17 cellular contexts compared by ENCODE assay signal in the genomic region with DNA sequence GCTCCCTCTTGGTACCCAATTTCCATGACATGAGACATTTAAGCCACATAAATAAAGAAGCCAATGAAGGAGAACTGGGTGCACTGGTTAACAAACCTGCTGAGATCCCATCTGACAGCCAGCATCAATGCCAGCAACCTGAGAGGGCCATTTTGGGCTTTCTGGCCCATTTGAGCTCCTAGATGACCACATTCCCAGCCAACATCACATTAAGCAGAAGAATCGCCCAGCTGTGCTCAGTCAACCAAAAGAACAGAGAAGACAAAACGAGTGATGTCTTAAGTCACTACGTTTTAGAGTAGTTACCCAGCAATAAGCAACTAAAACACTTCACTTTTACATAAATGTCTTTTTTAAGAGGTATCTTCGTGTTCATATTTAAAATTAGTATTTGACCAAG. TPM values are rescaled to one million over a fixed set of nuclear protein-coding genes. Genes with fewer than 3 reads are reported as not detected.
DNase-seq lines count a peak whose midpoint lies in the region; ATAC-seq, FAIRE-seq and TF ChIP-seq lines count a peak whose summit lies in the region.
"Had no signal": no experiment of that assay in that cellular context is flagged by ENCODE, and none has a peak within 500 bp of the region (broad histone marks: within the 10 kb centered on the region; RNA-seq: fewer than 3 reads in every experiment).

No MANE protein-coding gene starts in this region.

- H3K4me2 ChIP-seq in HCT116 (ENCODE audit: low read length) = peak overlapping the region; percentile 32
- H3K4me2 ChIP-seq in trophoblast cell (ENCODE audit: low read length) = no peak overlapping the region
- H3K4me2 ChIP-seq: KMS-11, PC-9 had no signal

- H2BK12ac ChIP-seq in trophoblast cell (ENCODE audit: low read length) = peak overlapping the region; percentile 79

- ATAC-seq in activated T-cell treated with anti-CD3 and anti-CD28 coated beads, Interleukin-2, amount 50 U/mL, for 4 hours = no peak
- peak; percentile 32; the same call in 1 of the 2 replicates for ATAC-seq in HCT116
- ATAC-seq in activated naive CD8-positive, alpha-beta T cell treated with anti-CD3 and anti-CD28 coated beads, Interleukin-2, amount 10 ng/mL, durations not matched to agents 7 days and 5 days (ENCODE audit: low read depth) = peak; percentile 21

- TF ChIP-seq CTCF in HCT116 (IDR thresholded peaks at IDR 0.05 in 2 of 3, conservative IDR thresholded peaks at IDR 0.05 in 1 of 3; ENCODE audit: borderline replicate concordance in 1 of 3, insufficient read depth in 1 of 3, low read depth in 2 of 3, low read length in 2 of 3) (no peak), chondrocyte (IDR thresholded peaks at IDR 0.05) (no peak)

- H4K8ac ChIP-seq in trophoblast cell (ENCODE audit: low read depth, low read length) = no peak overlapping the region

- no peak overlapping the region for H2BK5ac ChIP-seq in trophoblast cell (ENCODE audit: low read depth, low read length, poor library complexity)

- H3K4me1 ChIP-seq in HCT116 (ENCODE audit: control insufficient read depth in 1 of 2, insufficient read depth in 2 of 2, low read length in 2 of 2) (no peaks in the 10 kb centered on the region), trophoblast cell (ENCODE audit: control insufficient read depth in 1 of 2, insufficient read depth in 2 of 2, low read length in 2 of 2) (peaks cover 0 to 2% of the 10 kb centered on the region in 2 experiments)
- H3K4me1 ChIP-seq: gastrocnemius medialis had no signal

- peaks cover 54% of the 10 kb centered on the region for H3K4me1 Mint-ChIP-seq in activated T-cell treated with anti-CD3 and anti-CD28 coated beads, Interleukin-2, amount 50 U/mL, for 4 hours (ENCODE audit: low read depth)
- peaks cover 46% of the 10 kb centered on the region for H3K4me1 Mint-ChIP-seq in activated naive CD8-positive, alpha-beta T cell treated with anti-CD3 and anti-CD28 coated beads, Interleukin-2, amount 10 ng/mL, durations not matched to agents 7 days and 5 days
- H3K4me1 Mint-ChIP-seq in chondrocyte (ENCODE audit: low read depth) = peaks cover 3% of the 10 kb centered on the region

- WGBS in trophoblast cell (ENCODE audit: extremely low coverage, insufficient coverage, insufficient read length) = no CpG with 5 or more reads among the region's 4 CpGs

- no peak for TF ChIP-seq POLR2A in HCT116 (IDR thresholded peaks at IDR 0.05; ENCODE audit: borderline replicate concordance, extremely low read depth, insufficient read depth, insufficient read length)

- H3K27me3 Mint-ChIP-seq in activated T-cell treated with anti-CD3 and anti-CD28 coated beads, Interleukin-2, amount 50 U/mL, for 4 hours (ENCODE audit: low read depth) = no peaks in the 10 kb centered on the region
- no peaks in the 10 kb centered on the region for H3K27me3 Mint-ChIP-seq in activated naive CD8-positive, alpha-beta T cell treated with anti-CD3 and anti-CD28 coated beads, Interleukin-2, amount 10 ng/mL, durations not matched to agents 7 days and 5 days
- peaks cover 2% of the 10 kb centered on the region for H3K27me3 Mint-ChIP-seq in chondrocyte (ENCODE audit: low read depth)

- H2AFZ ChIP-seq in HCT116 (ENCODE audit: low read depth, low read length, poor library complexity, severe bottlenecking) = no peak overlapping the region
- H2AFZ ChIP-seq in trophoblast cell (ENCODE audit: insufficient read depth, low read length, poor library complexity) = no peak overlapping the region
- H2AFZ ChIP-seq: PC-9 had no signal

- POLR2A ChIA-PET in HCT116 (lab: Charles Lee) = interaction anchor here (1.7 kb wide), 1 partner anchor 352 kb away, joined by 5 read pairs; no protein-coding TSS in a partner anchor
- POLR2A ChIA-PET in activated naive CD8-positive, alpha-beta T cell treated with anti-CD3 and anti-CD28 coated beads, Interleukin-2, amount 10 ng/mL, durations not matched to agents 7 days and 5 days (lab: Charles Lee) = interaction anchor here (1.0 to 4.4 kb wide), 9 partner anchors 8 to 135 kb away, joined by 3 to 40 read pairs (median 5); a partner anchor contains a TSS

- no peaks in the 10 kb centered on the region for H3K27me3 ChIP-seq in HCT116 (ENCODE audit: insufficient read depth, low read length)
- no peaks in the 10 kb centered on the region for H3K27me3 ChIP-seq in trophoblast cell (ENCODE audit: insufficient read depth, low read length)
- H3K27me3 ChIP-seq: cardiac muscle cell, gastrocnemius medialis, ovary had no signal

- no peaks in the 10 kb centered on the region for H3K9me2 ChIP-seq in HCT116 (ENCODE audit: insufficient read depth)

- H3K36me3 ChIP-seq in HCT116 (ENCODE audit: control insufficient read depth in 1 of 2, insufficient read depth in 2 of 2, low read length in 2 of 2) (no peaks in the 10 kb centered on the region), trophoblast cell (ENCODE audit: control insufficient read depth in 1 of 2, insufficient read depth in 2 of 2, low read length in 2 of 2) (peaks cover 14 to 23% of the 10 kb centered on the region in 2 experiments)
- H3K36me3 ChIP-seq: cardiac muscle cell, gastrocnemius medialis, ovary had no signal

- BruUV-seq in HCT116 (replicated peaks; lab: Mats Ljungman, UMichigan) = no TSS peak

- intact Hi-C loops in HCT116 (cut with micrococcal nuclease) = loop anchor here (1.0 to 10.0 kb wide), 3 partner anchors 125 to 537 kb away; no protein-coding TSS in a partner anchor

- peak overlapping the region; percentile 80 for H3K18ac ChIP-seq in trophoblast cell (ENCODE audit: low read length)

- H3K27ac ChIP-seq in HCT116 (ENCODE audit: low read depth, low read length) (no peak overlapping the region), trophoblast cell (ENCODE audit: low read depth, low read length) (no peak overlapping the region)
- H3K27ac ChIP-seq: cardiac muscle cell, gastrocnemius medialis, KMS-11, ovary, PC-9 had no signal

- no peak overlapping the region for H3K14ac ChIP-seq in trophoblast cell (ENCODE audit: low read length)

- no peaks in the 10 kb centered on the region for H3K9me3 Mint-ChIP-seq in activated T-cell treated with anti-CD3 and anti-CD28 coated beads, Interleukin-2, amount 50 U/mL, for 4 hours
- no peaks in the 10 kb centered on the region for H3K9me3 Mint-ChIP-seq in activated naive CD8-positive, alpha-beta T cell treated with anti-CD3 and anti-CD28 coated beads, Interleukin-2, amount 10 ng/mL, durations not matched to agents 7 days and 5 days
- H3K9me3 Mint-ChIP-seq in chondrocyte (ENCODE audit: low read depth) = no peaks in the 10 kb centered on the region

- H3K79me2 ChIP-seq in HCT116 (ENCODE audit: insufficient read depth, low read length) = no peaks in the 10 kb centered on the region
- H3K79me2 ChIP-seq in trophoblast cell (ENCODE audit: control insufficient read depth, insufficient read depth, low read length, poor library complexity) = peaks cover 2% of the 10 kb centered on the region

- peak overlapping the region; percentile 80 for H3K4ac ChIP-seq in trophoblast cell (ENCODE audit: low read depth, low read length)

- H3K36me3 Mint-ChIP-seq in activated T-cell treated with anti-CD3 and anti-CD28 coated beads, Interleukin-2, amount 50 U/mL, for 4 hours (ENCODE audit: insufficient read depth) = peaks cover 46% of the 10 kb centered on the region
- H3K36me3 Mint-ChIP-seq in activated naive CD8-positive, alpha-beta T cell treated with anti-CD3 and anti-CD28 coated beads, Interleukin-2, amount 10 ng/mL, durations not matched to agents 7 days and 5 days = peaks cover 45% of the 10 kb centered on the region
- no peaks in the 10 kb centered on the region for H3K36me3 Mint-ChIP-seq in chondrocyte (ENCODE audit: low read depth)

- H2AK5ac ChIP-seq in trophoblast cell (ENCODE audit: low read length) = peak overlapping the region; percentile 81

- no peak overlapping the region for H4K91ac ChIP-seq in trophoblast cell (ENCODE audit: low read depth, low read length)

- DNase-seq in activated T-cell treated with anti-CD3 and anti-CD28 coated beads, Interleukin-2, amount 50 U/mL, for 4 hours = no peak
- no peak for DNase-seq in activated T-cell treated with anti-CD3 and anti-CD28 coated beads for 4 hours
- DNase-seq in HCT116 (ENCODE audit: low read depth, low spot score) = no peak
- DNase-seq in activated naive CD8-positive, alpha-beta T cell treated with anti-CD3 and anti-CD28 coated beads, Interleukin-2, amount 10 ng/mL, durations not matched to agents 7 days and 5 days = no peak
- DNase-seq in trophoblast cell = no peak
- no peak for DNase-seq in urothelium cell line (ENCODE audit: low spot score)
- DNase-seq in chondrocyte (ENCODE audit: low spot score) = no peak
- no peak for DNase-seq in NCI-H2171 (lab: John Stamatoyannopoulos, UW)
- DNase-seq: DMS153, gastrocnemius medialis, NCI-H1436 treated with DMSO at 0.1 percent for 48 hours, NCI-H510A, ovary, PC-9 had no signal

- H3K4me3 ChIP-seq in HCT116 (replicated peaks in 1 of 2; ENCODE audit: low read depth in 1 of 2, low read length in 2 of 2) = no peak overlapping the region
- H3K4me3 ChIP-seq in trophoblast cell (ENCODE audit: low read depth, low read length) = no peak overlapping the region
- H3K4me3 ChIP-seq: cardiac muscle cell, gastrocnemius medialis, ovary, PC-9 had no signal

- H3K4me3 Mint-ChIP-seq in activated T-cell treated with anti-CD3 and anti-CD28 coated beads, Interleukin-2, amount 50 U/mL, for 4 hours = peak overlapping the region; percentile 55
- peak overlapping the region; percentile 71 for H3K4me3 Mint-ChIP-seq in activated naive CD8-positive, alpha-beta T cell treated with anti-CD3 and anti-CD28 coated beads, Interleukin-2, amount 10 ng/mL, durations not matched to agents 7 days and 5 days
- H3K4me3 Mint-ChIP-seq in chondrocyte (ENCODE audit: unreplicated experiment) = no peak overlapping the region

- no peaks in the 10 kb centered on the region for H4K20me1 ChIP-seq in HCT116 (ENCODE audit: insufficient read depth)

- RAD21 ChIA-PET in HCT116 (lab: Charles Lee; ENCODE audit: low non-redundant PET in 1 of 2, low total read pairs in 2 of 2, uncharacterized antibody in 2 of 2, unreplicated experiment in 2 of 2) = interaction anchor here in 1 of 2 experiments (1.1 kb wide), 1 partner anchor 353 kb away, joined by 3 read pairs; no protein-coding TSS in a partner anchor

- H3K27ac Mint-ChIP-seq in activated naive CD8-positive, alpha-beta T cell treated with anti-CD3 and anti-CD28 coated beads, Interleukin-2, amount 10 ng/mL, durations not matched to agents 7 days and 5 days = peak overlapping the region; percentile 85
- H3K27ac Mint-ChIP-seq in chondrocyte (ENCODE audit: unreplicated experiment) = no peak overlapping the region

- no peaks in the 10 kb centered on the region for H3K79me1 ChIP-seq in trophoblast cell (ENCODE audit: low read length)

- no peak for FAIRE-seq in urothelium cell line (lab: Jason Lieb, UNC)

- no peak overlapping the region for H3K23ac ChIP-seq in trophoblast cell (ENCODE audit: low read length)

- CTCF ChIA-PET in HCT116 (lab: Charles Lee) = interaction anchor here (1.0 to 2.8 kb wide), 18 partner anchors 10 to 819 kb away, joined by 3 to 37 read pairs (median 6); a partner anchor contains a TSS

- no peak overlapping the region for H2BK120ac ChIP-seq in trophoblast cell (ENCODE audit: insufficient read depth, low read length, poor library complexity)

- no peaks in the 10 kb centered on the region for H3K9me3 ChIP-seq in HCT116 (ENCODE audit: control insufficient read depth in 1 of 2, insufficient read depth in 1 of 2, low read depth in 1 of 2, low read length in 2 of 2)
- peaks cover 5% of the 10 kb centered on the region for H3K9me3 ChIP-seq in trophoblast cell (ENCODE audit: insufficient read depth, low read depth, low read length)
- H3K9me3 ChIP-seq: gastrocnemius medialis, ovary had no signal

- H3K9ac ChIP-seq in HCT116 (ENCODE audit: low read length) (no peak overlapping the region), trophoblast cell (ENCODE audit: low read length) (no peak overlapping the region)
- H3K9ac ChIP-seq: KMS-11 had no signal

- peak overlapping the region; percentile 85 for H4K12ac ChIP-seq in trophoblast cell (ENCODE audit: low read depth, low read length)

- no peak for TF ChIP-seq RAD21 in HCT116 (IDR thresholded peaks at IDR 0.05; ENCODE audit: low read depth)

RNA-seq across cellular contexts. Expression of a gene that starts 21.9 kb away (rescaled TPM):
- total RNA-seq in activated T-cell treated with anti-CD3 and anti-CD28 coated beads, Interleukin-2, amount 50 U/mL, for 4 hours = 100 to 1,000 TPM; 617 to 663 (median 631) TPM
- total RNA-seq in HCT116 (2021; ENCODE audit: unreplicated experiment) (2.2 TPM), chondrocyte (0.19 to 1.2 TPM (median 1.00 TPM) in 3 replicates)
- 0.24 and 0.34 TPM in 2 replicates for polyA plus RNA-seq in HCT116 (2012)
- 1,000 to 10,000 TPM in 1 of 2 experiments, 100 to 1,000 TPM in 1; 965 to 1,009 TPM for total RNA-seq in activated naive CD8-positive, alpha-beta T cell treated with anti-CD3 and anti-CD28 coated beads, Interleukin-2, amount 10 ng/mL, durations not matched to agents 7 days and 5 days
- 398 and 413 TPM in 2 replicates for polyA plus RNA-seq in trophoblast cell (2013)

RNA-seq across cellular contexts. Expression of a gene that starts 51.7 kb away (rescaled TPM):
- total RNA-seq in activated T-cell treated with anti-CD3 and anti-CD28 coated beads, Interleukin-2, amount 50 U/mL, for 4 hours = under 1 TPM in 1 of 3 donors, not detected in 2; 0.16 TPM
- not detected for total RNA-seq in HCT116 (2021; ENCODE audit: unreplicated experiment)
- polyA plus RNA-seq in HCT116 (2012) = not detected in 2 replicates
- total RNA-seq in activated naive CD8-positive, alpha-beta T cell treated with anti-CD3 and anti-CD28 coated beads, Interleukin-2, amount 10 ng/mL, durations not matched to agents 7 days and 5 days = 1 to 10 TPM; 1.5 to 1.6 TPM
- 0.19 and 0.24 TPM in 2 replicates for polyA plus RNA-seq in trophoblast cell (2013)
- 0.15 TPM in 1 of 3 replicates, not detected in the others for total RNA-seq in chondrocyte
- total RNA-seq: gastrocnemius medialis, PC-9, skeletal muscle tissue had no signal

RNA-seq across cellular contexts. Expression of a gene that starts 55.2 kb away (rescaled TPM):
- under 1 TPM; 0.11 to 0.23 (median 0.21) TPM for total RNA-seq in activated T-cell treated with anti-CD3 and anti-CD28 coated beads, Interleukin-2, amount 50 U/mL, for 4 hours
- total RNA-seq in HCT116 (2021; ENCODE audit: unreplicated experiment) (0.15 TPM), chondrocyte (not detected in 3 replicates)
- not detected in 2 replicates for polyA plus RNA-seq in HCT116 (2012)
- not detected for total RNA-seq in activated naive CD8-positive, alpha-beta T cell treated with anti-CD3 and anti-CD28 coated beads, Interleukin-2, amount 10 ng/mL, durations not matched to agents 7 days and 5 days
- polyA plus RNA-seq in trophoblast cell (2013) = 0.07 and 0.12 TPM in 2 replicates
- total RNA-seq: cardiac muscle cell, PC-9, skeletal muscle tissue had no signal
- polyA plus RNA-seq: cardiac muscle cell, ovary had no signal

Comparison
In these comparisons a context has a peak if more than half of its experiments do, and no peak if none do; other contexts are left out.
1. ATAC-seq: peak in HCT116 (single experiment) and activated naive CD8-positive, alpha-beta T cell treated with anti-CD3 and anti-CD28 coated beads, Interleukin-2, amount 10 ng/mL, durations not matched to agents 7 days and 5 days (single experiment); none in activated T-cell treated with anti-CD3 and anti-CD28 coated beads, Interleukin-2, amount 50 U/mL, for 4 hours (0 of 2).
2. RNA of a gene that starts 21.9 kb away (total RNA-seq): 965 to 1,009 TPM in activated naive CD8-positive, alpha-beta T cell treated with anti-CD3 and anti-CD28 coated beads, Interleukin-2, amount 10 ng/mL, durations not matched to agents 7 days and 5 days and 617 to 663 TPM in activated T-cell treated with anti-CD3 and anti-CD28 coated beads, Interleukin-2, amount 50 U/mL, for 4 hours; 2.2 TPM in HCT116 (single experiment) and 0.19 to 1.2 TPM in chondrocyte; every median in the first group is over 100 times any median in the second.